ENCODE assay signal across 28 cellular contexts in the genomic region with DNA sequence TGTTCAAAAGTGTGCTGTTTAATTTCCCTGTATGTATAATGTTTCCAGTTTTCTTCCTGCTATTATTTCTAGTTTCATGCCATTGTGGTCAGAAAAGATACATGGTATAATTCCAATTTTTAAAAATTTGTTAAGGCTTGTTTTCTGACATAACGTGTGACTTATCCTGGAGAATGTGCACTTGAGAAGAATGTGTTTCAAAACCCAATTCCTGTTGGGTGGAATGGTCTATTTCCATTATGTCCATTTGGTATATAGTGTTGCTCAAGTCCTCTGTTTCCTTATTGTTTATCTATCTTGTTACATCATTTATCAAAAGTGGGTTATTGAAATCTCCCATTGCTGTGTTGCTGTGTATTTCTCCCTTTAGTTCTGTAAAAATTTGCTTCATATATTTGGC.
"Had no signal": no experiment of that assay in that cellular context is flagged by ENCODE, and none has a peak within 500 bp of the region (broad histone marks: within the 10 kb centered on the region; RNA-seq: fewer than 3 reads in every experiment).

No MANE protein-coding gene starts in this region.

- ATAC-seq: activated CD4-positive, alpha-beta T cell treated with anti-CD3 and anti-CD28 coated beads for 36 hours; activated naive CD4-positive, alpha-beta T cell treated with anti-CD3 and anti-CD28 coated beads, Interleukin-2, amount 50 U/mL, for 72 hours; activated T-cell treated with anti-CD3 and anti-CD28 coated beads, Interleukin-2, amount 50 U/mL, for 72 hours; esophagus mucosa; gastroesophageal sphincter; heart right ventricle had no signal

- H2AFZ ChIP-seq: hepatocyte had no signal

- H3K9me3 ChIP-seq: ascending aorta, gastroesophageal sphincter had no signal

- H3K36me3 ChIP-seq: ascending aorta, breast epithelium, cardiac muscle cell, gastroesophageal sphincter, heart right ventricle had no signal

- H3K4me2 ChIP-seq: hepatocyte had no signal

- H3K27ac ChIP-seq: ascending aorta, breast epithelium, cardiac muscle cell, coronary artery, dorsolateral prefrontal cortex, gastroesophageal sphincter, heart right ventricle, hepatocyte had no signal

- H3K27me3 ChIP-seq: ascending aorta, breast epithelium, cardiac muscle cell, dorsolateral prefrontal cortex, gastroesophageal sphincter, heart right ventricle, hepatocyte had no signal

- H3K4me1 ChIP-seq: ascending aorta, breast epithelium, gastroesophageal sphincter, heart right ventricle had no signal

- DNase-seq: activated CD4-positive, alpha-beta memory T cell treated with anti-CD3 and anti-CD28 coated beads, Interleukin-2, amount 10 ng/mL, durations not matched to agents 7 days and 5 days; activated CD4-positive, alpha-beta T cell treated with anti-CD3 and anti-CD28 coated beads for 36 hours; activated CD4-positive, alpha-beta T cell treated with anti-CD3 and anti-CD28 coated beads, Interleukin-2, amount 10 ng/mL, durations not matched to agents 24 days and 14 days; activated CD4-positive, CD25-positive, alpha-beta regulatory T cell; activated CD4-positive, CD25-positive, alpha-beta regulatory T cell treated with anti-CD3 and anti-CD28 coated beads, Interleukin-2, amount 50 U/mL, for 72 hours; activated CD8-positive, alpha-beta memory T cell treated with anti-CD3 and anti-CD28 coated beads, Interleukin-2, amount 50 U/mL, for 48 hours; activated gamma-delta T cell; activated naive CD4-positive, alpha-beta T cell; activated naive CD4-positive, alpha-beta T cell treated with anti-CD3 and anti-CD28 coated beads, Interleukin-2, amount 10 ng/mL, durations not matched to agents 7 days and 5 days; activated naive CD8-positive, alpha-beta T cell treated with anti-CD3 and anti-CD28 coated beads, Interleukin-2, amount 10 ng/mL, durations not matched to agents 7 days and 5 days; activated T-cell treated with anti-CD3 and anti-CD28 coated beads for 4 hours; activated T-cell treated with anti-CD3 and anti-CD28 coated beads, Interleukin-2, amount 50 U/mL, for 24 hours; activated T-cell treated with anti-CD3 and anti-CD28 coated beads, Interleukin-2, amount 50 U/mL, for 72 hours; central memory CD4-positive, alpha-beta T cell; dorsolateral prefrontal cortex; effector memory CD4-positive, alpha-beta T cell; endodermal cell; foreskin melanocyte; heart right ventricle; T-helper 2 cell had no signal

- H3K4me3 ChIP-seq: ascending aorta, breast epithelium, cardiac muscle cell, coronary artery, dorsolateral prefrontal cortex, gastroesophageal sphincter, heart right ventricle, hepatocyte had no signal
